In genomic region chr3:108936924-108937689, GRCh38 we compare ENCODE assay signal across 30 cellular contexts. TPM values are rescaled to one million over a fixed set of nuclear protein-coding genes. Genes with fewer than 3 reads are reported as not detected.
"Had no signal": no experiment of that assay in that cellular context is flagged by ENCODE, and none has a peak within 500 bp of the region (broad histone marks: within the 10 kb centered on the region; RNA-seq: fewer than 3 reads in every experiment).

No MANE protein-coding gene starts in this region.

- H3K4me3 ChIP-seq: left lung, right lobe of liver, skin epidermis, testis, transverse colon had no signal

- H3K27me3 ChIP-seq: left lung, right lobe of liver, testis, transverse colon had no signal

- H3K4me1 ChIP-seq: left lung, right lobe of liver, testis, transverse colon had no signal

- H3K36me3 ChIP-seq: left lung, right lobe of liver, transverse colon had no signal

- H3K9me3 ChIP-seq: left lung, right lobe of liver, testis, transverse colon had no signal

- ATAC-seq: activated CD8-positive, alpha-beta T cell treated with anti-CD3 and anti-CD28 coated beads for 36 hours; activated T-cell treated with anti-CD3 and anti-CD28 coated beads, Interleukin-2, amount 50 U/mL, for 4 hours; activated T-helper 17 cell treated with anti-CD3 and anti-CD28 coated beads, Interleukin-2, amount 50 U/mL, for 72 hours; esophagus mucosa; left lung; right lobe of liver; stimulated activated naive CD8-positive, alpha-beta T cell treated with anti-CD3 and anti-CD28 coated beads, Interleukin-15, Interleukin-2, amounts not matched to agents 100 U/mL and 50 U/mL, for 24 hours; WTC11 had no signal

- H3K27ac ChIP-seq: left lung, right lobe of liver, skin epidermis, testis, transverse colon had no signal

- DNase-seq: activated CD4-positive, alpha-beta T cell treated with anti-CD3 and anti-CD28 coated beads for 1 hour; activated CD4-positive, alpha-beta T cell treated with anti-CD3 and anti-CD28 coated beads, Interleukin-2, amount 50 U/mL, for 1 hour; activated CD8-positive, alpha-beta T cell treated with anti-CD3 and anti-CD28 coated beads for 36 hours; activated gamma-delta T cell treated with Interleukin-2 at 50 U/mL for 16 hours; activated naive CD4-positive, alpha-beta T cell treated with anti-CD3 and anti-CD28 coated beads, Interleukin-2, amount 50 U/mL, for 16 hours; activated T-cell treated with anti-CD3 and anti-CD28 coated beads, Interleukin-2, amount 50 U/mL, for 4 hours; amniotic stem cell; central memory CD4-positive, alpha-beta T cell; endodermal cell; foreskin fibroblast; head of caudate nucleus; kidney glomerular epithelial cell; left lung; naive B cell; right lobe of liver; stimulated activated CD4-positive, alpha-beta T cell treated with anti-CD3 and anti-CD28 coated beads, Interleukin-12 subunit alpha, Interleukin-12 subunit beta, amount 100 ng/mL, for 4 hours; stimulated activated CD4-positive, alpha-beta T cell treated with anti-CD3 and anti-CD28 coated beads, Interleukin-4, amount 100 ng/mL, for 1 hour; stimulated activated naive CD8-positive, alpha-beta T cell treated with anti-CD3 and anti-CD28 coated beads, Interleukin-15, Interleukin-2, amounts not matched to agents 100 U/mL and 50 U/mL, for 24 hours; T-helper 2 cell; testis; transverse colon had no signal

RNA-seq across cellular contexts. Expression of gene GUCA1C, which starts 16.6 kb away (rescaled TPM):
- total RNA-seq: activated CD8-positive, alpha-beta T cell treated with anti-CD3 and anti-CD28 coated beads for 36 hours; activated T-cell treated with anti-CD3 and anti-CD28 coated beads, Interleukin-2, amount 50 U/mL, for 4 hours; activated T-helper 17 cell treated with anti-CD3 and anti-CD28 coated beads, Interleukin-2, amount 50 U/mL, for 72 hours; endodermal cell; esophagus mucosa; left lung; lung microvascular endothelial cell; mesothelial cell of epicardium; omental fat pad; pulmonary artery endothelial cell; right lobe of liver; transverse colon; urinary bladder; WTC11 had no signal
